ENCODE assay signal across 26 cellular contexts in the genomic region with DNA sequence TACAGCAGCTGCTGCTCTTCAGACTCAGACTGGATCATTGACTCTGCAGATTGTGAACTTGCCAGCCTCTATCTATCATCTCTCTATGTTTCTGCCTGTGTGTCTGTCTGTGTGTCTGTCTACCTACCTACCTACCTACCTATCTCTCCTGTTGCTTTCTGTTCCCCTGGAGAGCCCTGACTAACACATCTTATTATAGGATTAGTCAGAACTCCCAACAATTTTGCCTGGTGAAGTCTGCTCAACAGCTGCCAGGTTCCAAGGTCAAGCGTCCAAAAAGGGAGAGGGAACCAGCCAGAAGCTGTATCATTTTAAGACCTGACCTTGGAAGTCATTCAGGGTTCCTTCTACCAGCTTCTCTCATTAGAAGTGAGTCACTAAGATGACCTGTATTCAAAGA.
"Had no signal": no experiment of that assay in that cellular context is flagged by ENCODE, and none has a peak within 500 bp of the region (broad histone marks: within the 10 kb centered on the region; RNA-seq: fewer than 3 reads in every experiment).

No MANE protein-coding gene starts in this region.

- H3K4me1 ChIP-seq: Peyer's patch had no signal

- H3K27me3 ChIP-seq: Peyer's patch had no signal

- DNase-seq: activated CD4-positive, alpha-beta memory T cell treated with anti-CD3 and anti-CD28 coated beads for 36 hours; activated CD4-positive, alpha-beta T cell treated with anti-CD3 and anti-CD28 coated beads, Interleukin-2, amount 10 ng/mL, durations not matched to agents 7 days and 5 days; activated CD4-positive, CD25-positive, alpha-beta regulatory T cell treated with anti-CD3 and anti-CD28 coated beads, Interleukin-2, amount 50 U/mL, for 72 hours; activated CD8-positive, alpha-beta memory T cell treated with anti-CD3 and anti-CD28 coated beads for 24 hours; activated effector memory CD4-positive, alpha-beta T cell treated with anti-CD3 and anti-CD28 coated beads, Interleukin-2, amount 50 U/mL, for 16 hours; activated naive CD4-positive, alpha-beta T cell treated with Interleukin-2 at 50 U/mL for 16 hours; activated naive CD8-positive, alpha-beta T cell treated with anti-CD3 and anti-CD28 coated beads, Interleukin-2, amount 50 U/mL, for 24 hours; activated T-cell treated with anti-CD3 and anti-CD28 coated beads, Interleukin-2, amount 50 U/mL, for 4 hours; amygdala; Kasumi-1; KBM-7; NCI-H1048; NCI-H1694; NCI-H2029; NCI-H2107; NCI-H345; NCI-H510A; NCI-H526 treated with DMSO at 0.1 percent for 48 hours; NCI-H82; Peyer's patch; SHP77 treated with DMSO at 0.1 percent for 48 hours; T-helper 17 cell; T-helper 9 cell had no signal

- H3K9me3 ChIP-seq: Peyer's patch had no signal

- H3K36me3 ChIP-seq: Peyer's patch had no signal

- H3K4me3 ChIP-seq: Peyer's patch had no signal

- H3K27ac ChIP-seq: Peyer's patch, RWPE1 had no signal

- ATAC-seq: activated naive CD4-positive, alpha-beta T cell treated with anti-CD3 and anti-CD28 coated beads, Interleukin-2, amount 50 U/mL, for 72 hours; activated naive CD8-positive, alpha-beta T cell treated with anti-CD3 and anti-CD28 coated beads, Interleukin-2, amount 50 U/mL, for 24 hours; activated T-cell treated with anti-CD3 and anti-CD28 coated beads, Interleukin-2, amount 50 U/mL, for 4 hours; T-helper 17 cell; WTC11 had no signal
